ENCODE assay signal across 10 cellular contexts in the genomic region with DNA sequence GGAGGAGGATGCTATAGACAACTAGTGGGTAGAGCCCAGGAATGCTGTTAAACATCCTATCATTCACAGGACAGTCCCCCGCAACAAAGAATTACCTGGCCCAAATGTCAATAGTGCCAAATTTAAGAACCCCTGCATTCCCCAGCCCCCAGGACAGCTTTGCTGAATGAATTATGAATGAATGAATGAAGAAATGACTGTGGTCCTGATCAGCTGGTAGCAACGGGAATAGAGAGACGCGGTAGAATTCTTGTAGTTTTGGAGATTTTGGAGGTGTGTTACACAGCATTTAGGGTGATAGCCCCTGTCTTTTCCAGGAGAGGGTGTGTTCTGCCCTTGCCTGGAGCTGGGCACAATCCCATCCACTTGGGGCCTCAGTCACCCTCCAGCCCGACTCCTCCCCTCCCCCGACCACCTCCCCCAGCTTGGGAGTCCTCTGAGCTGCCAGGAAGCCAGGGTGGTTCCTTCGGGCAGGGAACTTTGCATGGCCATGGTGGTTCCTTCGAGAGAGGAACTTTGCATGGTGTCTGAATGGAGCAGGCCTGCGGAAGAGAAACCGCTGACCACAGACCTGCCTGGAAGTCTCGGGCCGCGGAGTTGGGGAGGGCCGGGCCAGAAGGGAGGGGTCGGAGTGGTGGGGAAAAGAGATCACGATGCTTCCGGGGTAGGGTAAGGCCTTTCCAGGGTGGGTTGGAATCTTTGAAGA. TPM values are rescaled to one million over a fixed set of nuclear protein-coding genes. Genes with fewer than 3 reads are reported as not detected.
DNase-seq lines count a peak whose midpoint lies in the region; ATAC-seq and TF ChIP-seq lines count a peak whose summit lies in the region.
"Had no signal": no experiment of that assay in that cellular context is flagged by ENCODE, and none has a peak within 500 bp of the region (broad histone marks: within the 10 kb centered on the region; RNA-seq: fewer than 3 reads in every experiment).

No MANE protein-coding gene starts in this region.

- ATAC-seq in activated B cell treated with CpG ODN at 0.5 μM for 24 hours (ENCODE audit: low read depth): peak; percentile 32
- ATAC-seq in HG03457 (IDR thresholded peaks at IDR 0.05; ENCODE audit: unreplicated experiment): no peak

- no peaks in the 10 kb centered on the region for H3K9me3 Mint-ChIP-seq in activated B cell treated with CpG ODN at 0.5 μM for 24 hours
- no peaks in the 10 kb centered on the region for H3K9me3 Mint-ChIP-seq in stimulated activated naive CD8-positive, alpha-beta T cell treated with anti-CD3 and anti-CD28 coated beads, Interleukin-15, Interleukin-2, amounts not matched to agents 100 ng/mL and 50 ng/mL, for 24 hours

- intact Hi-C loops in activated B cell treated with CpG ODN at 0.5 μM for 24 hours (cut with micrococcal nuclease): loop anchor here (5.0 kb wide), 2 partner anchors 156 to 306 kb away; a partner anchor contains a TSS

- peak overlapping the region; percentile 93 for H3K27ac Mint-ChIP-seq in activated B cell treated with CpG ODN at 0.5 μM for 24 hours
- H3K27ac Mint-ChIP-seq in stimulated activated naive CD8-positive, alpha-beta T cell treated with anti-CD3 and anti-CD28 coated beads, Interleukin-15, Interleukin-2, amounts not matched to agents 100 ng/mL and 50 ng/mL, for 24 hours: no peak overlapping the region

- CTCF ChIA-PET in activated B cell treated with CpG ODN at 0.5 μM for 24 hours (lab: Charles Lee): interaction anchor here (1.2 kb wide), 1 partner anchor 16 kb away, joined by 7 read pairs; no protein-coding TSS in a partner anchor

- DNase-seq in SIG-M5 treated with dmso at 0.1 percent for 504 hours (lab: John Stamatoyannopoulos, UW; ENCODE audit: unreplicated experiment) (peak; percentile 76), SIG-M5 (lab: John Stamatoyannopoulos, UW) (no peak), activated B cell treated with CpG ODN at 0.5 μM for 24 hours (peak; percentile 37), iPS-NIHi7 (ENCODE audit: extremely low spot score) (peak; percentile 44), SW 1271 (lab: John Stamatoyannopoulos, UW) (no peak)
- DNase-seq in stimulated activated CD4-positive, alpha-beta T cell treated with anti-CD3 and anti-CD28 coated beads, Interleukin-1b, Interleukin-23, amount 100 ng/mL, for 48 hours: no peak
- DNase-seq: NCI-H2227 treated with DMSO at 0.1 percent for 48 hours had no signal

- POLR2A ChIA-PET in activated B cell treated with CpG ODN at 0.5 μM for 24 hours (lab: Charles Lee): interaction anchor here (3.5 to 14.4 kb wide), 3 partner anchors 12 to 40 kb away, joined by 15 to 453 read pairs (median 39); no protein-coding TSS in a partner anchor

- peaks cover 30% of the 10 kb centered on the region for H3K36me3 Mint-ChIP-seq in activated B cell treated with CpG ODN at 0.5 μM for 24 hours (ENCODE audit: low read depth)
- no peaks in the 10 kb centered on the region for H3K36me3 Mint-ChIP-seq in stimulated activated naive CD8-positive, alpha-beta T cell treated with anti-CD3 and anti-CD28 coated beads, Interleukin-15, Interleukin-2, amounts not matched to agents 100 ng/mL and 50 ng/mL, for 24 hours (ENCODE audit: low read depth)

- H3K27me3 Mint-ChIP-seq in activated B cell treated with CpG ODN at 0.5 μM for 24 hours: no peaks in the 10 kb centered on the region
- H3K27me3 Mint-ChIP-seq in stimulated activated naive CD8-positive, alpha-beta T cell treated with anti-CD3 and anti-CD28 coated beads, Interleukin-15, Interleukin-2, amounts not matched to agents 100 ng/mL and 50 ng/mL, for 24 hours: peaks cover 55% of the 10 kb centered on the region

- H3K4me1 Mint-ChIP-seq in activated B cell treated with CpG ODN at 0.5 μM for 24 hours: peaks cover 43% of the 10 kb centered on the region
- H3K4me1 Mint-ChIP-seq in stimulated activated naive CD8-positive, alpha-beta T cell treated with anti-CD3 and anti-CD28 coated beads, Interleukin-15, Interleukin-2, amounts not matched to agents 100 ng/mL and 50 ng/mL, for 24 hours (ENCODE audit: low read depth): peaks cover 20% of the 10 kb centered on the region

- no peak for TF ChIP-seq CTCF in activated B cell treated with CpG ODN at 0.5 μM for 24 hours (IDR thresholded peaks at IDR 0.05)

- peak overlapping the region; percentile 93 for H3K4me3 Mint-ChIP-seq in activated B cell treated with CpG ODN at 0.5 μM for 24 hours
- peak overlapping the region; percentile 75 for H3K4me3 Mint-ChIP-seq in stimulated activated naive CD8-positive, alpha-beta T cell treated with anti-CD3 and anti-CD28 coated beads, Interleukin-15, Interleukin-2, amounts not matched to agents 100 ng/mL and 50 ng/mL, for 24 hours

RNA-seq across cellular contexts. Expression of a gene that starts 1.0 kb away (rescaled TPM):
- total RNA-seq in activated B cell treated with CpG ODN at 0.5 μM for 24 hours: 183 TPM in 2 replicates
- total RNA-seq: activated CD8-positive, alpha-beta memory T cell treated with anti-CD3 and anti-CD28 coated beads for 36 hours had no signal

RNA-seq across cellular contexts. Expression of a gene that starts 40.8 kb away (rescaled TPM):
- 0.11 and 0.20 TPM in 2 replicates for total RNA-seq in activated B cell treated with CpG ODN at 0.5 μM for 24 hours
- total RNA-seq: activated CD8-positive, alpha-beta memory T cell treated with anti-CD3 and anti-CD28 coated beads for 36 hours had no signal

RNA-seq across cellular contexts. Expression of a gene that starts 58.5 kb away (rescaled TPM):
- 41.9 and 48.1 TPM in 2 replicates for total RNA-seq in activated B cell treated with CpG ODN at 0.5 μM for 24 hours

Comparison
In these comparisons a context has a peak if more than half of its experiments do, and no peak if none do; other contexts are left out.
1. DNase-seq: peak in SIG-M5 treated with dmso at 0.1 percent for 504 hours (single experiment), activated B cell treated with CpG ODN at 0.5 μM for 24 hours (single experiment) and iPS-NIHi7 (single experiment); none in SIG-M5 (single experiment), stimulated activated CD4-positive, alpha-beta T cell treated with anti-CD3 and anti-CD28 coated beads, Interleukin-1b, Interleukin-23, amount 100 ng/mL, for 48 hours (single experiment) and SW 1271 (0 of 2).